In the genomic region with DNA sequence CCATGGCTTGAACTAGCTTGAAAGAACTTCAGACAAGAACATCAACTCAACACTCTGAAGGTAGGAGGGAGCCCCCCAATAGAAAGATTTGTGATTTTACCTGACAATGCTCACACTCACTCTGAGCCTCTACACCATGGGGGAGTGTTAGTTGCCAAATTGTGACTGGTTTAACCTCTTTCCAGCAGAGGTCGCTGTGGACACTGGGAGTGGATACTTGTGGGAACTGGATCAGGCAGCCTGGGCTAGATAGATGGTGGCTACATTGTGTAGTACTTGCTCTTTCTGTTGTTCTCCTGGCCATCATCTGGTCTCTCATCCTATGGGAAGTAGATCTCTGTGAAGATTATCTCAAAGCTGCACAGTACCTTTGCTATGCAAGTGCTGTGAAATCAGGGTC, we compare ENCODE assay signal across 8 cellular contexts.
A peak's percentile ranks its signal among the peaks of the same experiment; 100 is the strongest.
DNase-seq lines count a peak whose midpoint lies in the region; ATAC-seq and TF ChIP-seq lines count a peak whose summit lies in the region.

No MANE protein-coding gene starts in this region.

- TF ChIP-seq CTCF in GM12864 (IDR thresholded peaks at IDR 0.05; ENCODE audit: low read depth, low read length, missing control alignments) (peak; percentile 81), SU-DHL-6 (IDR thresholded peaks at IDR 0.05; ENCODE audit: insufficient read depth, low read length, poor library complexity, severe bottlenecking) (peak; percentile 45)

- no peaks in the 10 kb centered on the region for H4K20me1 ChIP-seq in SU-DHL-6 (ENCODE audit: low read depth, low read length)

- no peaks in the 10 kb centered on the region for H3F3A ChIP-seq in SU-DHL-6 (ENCODE audit: insufficient read depth)

- H2AFZ ChIP-seq in SU-DHL-6 (ENCODE audit: low read depth, low read length, severe bottlenecking) = no peak overlapping the region

- no peak for ATAC-seq in stimulated activated naive CD8-positive, alpha-beta T cell treated with anti-CD3 and anti-CD28 coated beads, Interleukin-15, amount 100 ng/mL, for 72 hours
- ATAC-seq in stimulated activated memory B cell treated with anti-CD40 and anti-IgM and Interleukin-4, amounts not matched to agents 10 μg/mL and 1 μg/mL and 100 μg/mL, for 72 hours = no peak

- H3K4me3 ChIP-seq in GM12864 (ENCODE audit: low read depth, low read length) = no peak overlapping the region
- no peak overlapping the region for H3K4me3 ChIP-seq in SU-DHL-6 (ENCODE audit: insufficient read depth, low read length, poor library complexity, severe bottlenecking)

- peaks cover 24% of the 10 kb centered on the region for H3K4me1 Mint-ChIP-seq in stimulated activated naive CD8-positive, alpha-beta T cell treated with anti-CD3 and anti-CD28 coated beads, Interleukin-15, amount 100 ng/mL, for 72 hours
- H3K4me1 Mint-ChIP-seq in stimulated activated memory B cell treated with anti-CD40 and anti-IgM and Interleukin-4, amounts not matched to agents 10 μg/mL and 1 μg/mL and 100 μg/mL, for 72 hours = peaks cover 30% of the 10 kb centered on the region

- DNase-seq in AG08395 (ENCODE audit: low spot score) (peak; percentile 56), GM12864 (ENCODE audit: low read depth) (peak; percentile 49), NCI-H1694 treated with DMSO at 0.1 percent for 48 hours (lab: John Stamatoyannopoulos, UW) (peak; percentile 72), globus pallidus (ENCODE audit: low spot score) (peak; percentile 37)
- peak; percentile 53 to 63 for DNase-seq in stimulated activated naive CD8-positive, alpha-beta T cell treated with anti-CD3 and anti-CD28 coated beads, Interleukin-15, amount 100 ng/mL, for 72 hours
- DNase-seq in effector CD4-positive, alpha-beta T cell = no peak

- H3K27me3 Mint-ChIP-seq in stimulated activated naive CD8-positive, alpha-beta T cell treated with anti-CD3 and anti-CD28 coated beads, Interleukin-15, amount 100 ng/mL, for 72 hours = peaks cover 67% of the 10 kb centered on the region
- peaks cover 49% of the 10 kb centered on the region for H3K27me3 Mint-ChIP-seq in stimulated activated memory B cell treated with anti-CD40 and anti-IgM and Interleukin-4, amounts not matched to agents 10 μg/mL and 1 μg/mL and 100 μg/mL, for 72 hours

- no peak overlapping the region for H3K4me2 ChIP-seq in SU-DHL-6 (ENCODE audit: low read depth, low read length, poor library complexity, severe bottlenecking)

- no peak overlapping the region for H3K27ac ChIP-seq in SU-DHL-6 (ENCODE audit: low read depth, low read length)

- H3K36me3 ChIP-seq in SU-DHL-6 (ENCODE audit: low read length) = no peaks in the 10 kb centered on the region

- H3K9me3 ChIP-seq in SU-DHL-6 (ENCODE audit: insufficient read depth, low read length) = no peaks in the 10 kb centered on the region

- H3K9me2 ChIP-seq in SU-DHL-6 (replicated peaks; ENCODE audit: insufficient read depth, low read length) = no peaks in the 10 kb centered on the region

- H3K9me3 Mint-ChIP-seq in stimulated activated naive CD8-positive, alpha-beta T cell treated with anti-CD3 and anti-CD28 coated beads, Interleukin-15, amount 100 ng/mL, for 72 hours = no peaks in the 10 kb centered on the region
- peaks cover 3% of the 10 kb centered on the region for H3K9me3 Mint-ChIP-seq in stimulated activated memory B cell treated with anti-CD40 and anti-IgM and Interleukin-4, amounts not matched to agents 10 μg/mL and 1 μg/mL and 100 μg/mL, for 72 hours

- H3K9ac ChIP-seq in SU-DHL-6 (ENCODE audit: low read length) = no peak overlapping the region

- no peak overlapping the region for H3K27ac Mint-ChIP-seq in stimulated activated naive CD8-positive, alpha-beta T cell treated with anti-CD3 and anti-CD28 coated beads, Interleukin-15, amount 100 ng/mL, for 72 hours
- no peak overlapping the region for H3K27ac Mint-ChIP-seq in stimulated activated memory B cell treated with anti-CD40 and anti-IgM and Interleukin-4, amounts not matched to agents 10 μg/mL and 1 μg/mL and 100 μg/mL, for 72 hours

- no peaks in the 10 kb centered on the region for H3K36me3 Mint-ChIP-seq in stimulated activated memory B cell treated with anti-CD40 and anti-IgM and Interleukin-4, amounts not matched to agents 10 μg/mL and 1 μg/mL and 100 μg/mL, for 72 hours

- H3K4me3 Mint-ChIP-seq in stimulated activated naive CD8-positive, alpha-beta T cell treated with anti-CD3 and anti-CD28 coated beads, Interleukin-15, amount 100 ng/mL, for 72 hours = no peak overlapping the region
- no peak overlapping the region for H3K4me3 Mint-ChIP-seq in stimulated activated memory B cell treated with anti-CD40 and anti-IgM and Interleukin-4, amounts not matched to agents 10 μg/mL and 1 μg/mL and 100 μg/mL, for 72 hours

- H3K79me2 ChIP-seq in SU-DHL-6 (ENCODE audit: insufficient read depth, low read length) = no peaks in the 10 kb centered on the region

- H3K27me3 ChIP-seq in SU-DHL-6 (ENCODE audit: low read length) = no peaks in the 10 kb centered on the region
